ENCODE assay signal across 2 cellular contexts in the genomic region with DNA sequence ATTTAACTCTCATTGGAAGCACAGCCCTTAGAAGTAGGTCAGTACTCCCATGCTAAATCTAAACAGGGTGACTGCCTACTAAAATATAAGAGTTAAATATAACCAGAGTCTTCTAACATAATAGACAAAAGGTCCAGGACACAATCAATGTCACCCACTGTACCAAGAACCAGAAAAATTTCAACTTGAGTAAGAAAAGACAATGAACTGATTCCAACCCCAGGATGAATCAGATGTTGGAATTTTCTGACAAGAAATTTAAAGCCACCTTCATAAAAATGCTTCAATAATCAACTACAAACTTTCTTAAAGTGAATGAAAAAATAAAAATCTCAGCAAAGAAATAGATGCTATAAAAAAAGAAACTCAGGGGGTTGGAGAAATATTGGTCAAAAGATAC.
TF ChIP-seq lines count a peak whose summit lies in the region.

No MANE protein-coding gene starts in this region.

TF ChIP-seq in A549, 52 proteins besides CTCF, POLR2A, EP300 and RAD21:
- TF ChIP-seq BHLHE40 (IDR thresholded peaks at IDR 0.05; ENCODE audit: low read depth, low read length), result no peak
- TF ChIP-seq HOXA7 (CRISPR knock-in tag; IDR thresholded peaks at IDR 0.05), result no peak
- TF ChIP-seq CEBPB (IDR thresholded peaks at IDR 0.05), result no peak
- TF ChIP-seq GATA3 (IDR thresholded peaks at IDR 0.05; ENCODE audit: borderline replicate concordance), result no peak
- no peak for TF ChIP-seq FOSB (CRISPR knock-in tag; IDR thresholded peaks at IDR 0.05)
- no peak for TF ChIP-seq RARB (CRISPR knock-in tag; IDR thresholded peaks at IDR 0.05)
- TF ChIP-seq FOXS1 (CRISPR knock-in tag; IDR thresholded peaks at IDR 0.05), result no peak
- TF ChIP-seq CHD4 (IDR thresholded peaks at IDR 0.05; ENCODE audit: borderline replicate concordance), result no peak
- TF ChIP-seq NPAS2 (CRISPR knock-in tag; IDR thresholded peaks at IDR 0.05; ENCODE audit: borderline replicate concordance), result no peak
- TF ChIP-seq CBX8 (IDR thresholded peaks at IDR 0.05), result no peak
- no peak for TF ChIP-seq ESRRA (IDR thresholded peaks at IDR 0.05; ENCODE audit: borderline replicate concordance, low read length)
- TF ChIP-seq, protein P1, sequence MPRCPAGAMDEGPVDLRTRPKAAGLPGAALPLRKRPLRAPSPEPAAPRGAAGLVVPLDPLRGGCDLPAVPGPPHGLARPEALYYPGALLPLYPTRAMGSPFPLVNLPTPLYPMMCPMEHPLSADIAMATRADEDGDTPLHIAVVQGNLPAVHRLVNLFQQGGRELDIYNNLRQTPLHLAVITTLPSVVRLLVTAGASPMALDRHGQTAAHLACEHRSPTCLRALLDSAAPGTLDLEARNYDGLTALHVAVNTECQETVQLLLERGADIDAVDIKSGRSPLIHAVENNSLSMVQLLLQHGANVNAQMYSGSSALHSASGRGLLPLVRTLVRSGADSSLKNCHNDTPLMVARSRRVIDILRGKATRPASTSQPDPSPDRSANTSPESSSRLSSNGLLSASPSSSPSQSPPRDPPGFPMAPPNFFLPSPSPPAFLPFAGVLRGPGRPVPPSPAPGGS (IDR thresholded peaks at IDR 0.05), result no peak
- no peak for TF ChIP-seq MAX (IDR thresholded peaks at IDR 0.05)
- TF ChIP-seq ZFP36 (IDR thresholded peaks at IDR 0.05; ENCODE audit: borderline replicate concordance, partially characterized antibody), result no peak

TF ChIP-seq in IMR-90, 13 proteins besides CTCF, POLR2A, EP300 and RAD21 (continued from another document):
- TF ChIP-seq NFE2L2 (IDR thresholded peaks at IDR 0.05; ENCODE audit: low read depth, low read length) (no peak), CEBPB (IDR thresholded peaks at IDR 0.05; ENCODE audit: low read depth, low read length) (no peak), FOS (IDR thresholded peaks at IDR 0.05; ENCODE audit: low read depth, low read length) (no peak), RCOR1 (IDR thresholded peaks at IDR 0.05; ENCODE audit: insufficient replicate concordance, low read length) (no peak), MXI1 (IDR thresholded peaks at IDR 0.05; ENCODE audit: borderline replicate concordance, low read depth, low read length) (no peak), BHLHE40 (IDR thresholded peaks at IDR 0.05; ENCODE audit: low read depth, low read length) (no peak), RFX5 (IDR thresholded peaks at IDR 0.05; ENCODE audit: low read depth, low read length) (no peak), ELK1 (IDR thresholded peaks at IDR 0.05; ENCODE audit: borderline replicate concordance, low read depth, low read length) (no peak)
- TF ChIP-seq, protein P2, sequence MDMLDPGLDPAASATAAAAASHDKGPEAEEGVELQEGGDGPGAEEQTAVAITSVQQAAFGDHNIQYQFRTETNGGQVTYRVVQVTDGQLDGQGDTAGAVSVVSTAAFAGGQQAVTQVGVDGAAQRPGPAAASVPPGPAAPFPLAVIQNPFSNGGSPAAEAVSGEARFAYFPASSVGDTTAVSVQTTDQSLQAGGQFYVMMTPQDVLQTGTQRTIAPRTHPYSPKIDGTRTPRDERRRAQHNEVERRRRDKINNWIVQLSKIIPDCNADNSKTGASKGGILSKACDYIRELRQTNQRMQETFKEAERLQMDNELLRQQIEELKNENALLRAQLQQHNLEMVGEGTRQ (IDR thresholded peaks at IDR 0.05; ENCODE audit: low read depth, low read length), result no peak
